14 cellular contexts compared by ENCODE assay signal in genomic region chr1:69913967-69914366, GRCh38.
DNase-seq lines count a peak whose midpoint lies in the region; TF ChIP-seq lines count a peak whose summit lies in the region.
"Had no signal": no experiment of that assay in that cellular context is flagged by ENCODE, and none has a peak within 500 bp of the region (broad histone marks: within the 10 kb centered on the region; RNA-seq: fewer than 3 reads in every experiment).

No MANE protein-coding gene starts in this region.

- H3K27ac ChIP-seq in ascending aorta: no peak overlapping the region
- H3K27ac ChIP-seq in sigmoid colon: peak overlapping the region in 1 of 4 donors; percentile 41
- H3K27ac ChIP-seq in esophagus muscularis mucosa (replicated peaks in 1 of 4): peak overlapping the region in 1 of 4 donors; percentile 31
- H3K27ac ChIP-seq: spleen had no signal

- WGBS in sigmoid colon, 2 donors: 71 to 87% methylated on average over 1 of the region's 1 CpG
- WGBS in esophagus muscularis mucosa: 40% methylated on average over 1 of the region's 1 CpG

- H3K36me3 ChIP-seq in ascending aorta: no peaks in the 10 kb centered on the region
- H3K36me3 ChIP-seq in sigmoid colon: no peaks in the 10 kb centered on the region
- no peaks in the 10 kb centered on the region for H3K36me3 ChIP-seq in esophagus muscularis mucosa
- H3K36me3 ChIP-seq: spleen, transverse colon had no signal

- H3K9me3 Mint-ChIP-seq in mesothelial cell of epicardium: peaks cover 14% of the 10 kb centered on the region

- peaks cover 15% of the 10 kb centered on the region for H3K4me1 Mint-ChIP-seq in mesothelial cell of epicardium
- H3K4me1 Mint-ChIP-seq: activated B cell treated with CpG ODN at 0.5 μM for 24 hours had no signal

- H3K36me3 Mint-ChIP-seq in mesothelial cell of epicardium: no peaks in the 10 kb centered on the region

- H3K27me3 ChIP-seq in ascending aorta (no peaks in the 10 kb centered on the region), sigmoid colon (no peaks in the 10 kb centered on the region), esophagus muscularis mucosa (no peaks in the 10 kb centered on the region)
- H3K27me3 ChIP-seq: dorsolateral prefrontal cortex, spleen, transverse colon had no signal

- intact Hi-C loops in ascending aorta (cut with DNase I) (no loop called here), sigmoid colon (cut with DNase I) (no loop called here), esophagus muscularis mucosa (cut with DNase I) (no loop called here)

- TF ChIP-seq CTCF in HFF-Myc (IDR thresholded peaks at IDR 0.05; ENCODE audit: low read depth, low read length, missing control alignments) (no peak), cardiac fibroblast (IDR thresholded peaks at IDR 0.05; ENCODE audit: low read depth, low read length) (no peak), mesothelial cell of epicardium (IDR thresholded peaks at IDR 0.05; ENCODE audit: unreplicated experiment) (no peak), ascending aorta (IDR thresholded peaks at IDR 0.05) (no peak), sigmoid colon (IDR thresholded peaks at IDR 0.05) (no peak), esophagus muscularis mucosa (IDR thresholded peaks at IDR 0.05) (no peak)

- no peak for TF ChIP-seq POLR2A in sigmoid colon (IDR thresholded peaks at IDR 0.05)
- no peak for TF ChIP-seq POLR2A in esophagus muscularis mucosa (IDR thresholded peaks at IDR 0.05; ENCODE audit: low read depth)

- no peak for TF ChIP-seq EP300 in sigmoid colon (IDR thresholded peaks at IDR 0.05)
- no peak for TF ChIP-seq EP300 in esophagus muscularis mucosa (IDR thresholded peaks at IDR 0.05)

- H3K4me1 ChIP-seq in ascending aorta: peaks cover 0 to 14% of the 10 kb centered on the region in 2 donors
- peaks cover 0 to 24% (median 15%) of the 10 kb centered on the region in 4 donors for H3K4me1 ChIP-seq in sigmoid colon
- peaks cover 3 to 29% (median 26%) of the 10 kb centered on the region in 4 donors for H3K4me1 ChIP-seq in esophagus muscularis mucosa

- H3K27ac Mint-ChIP-seq in mesothelial cell of epicardium: peak overlapping the region; percentile 31
- H3K27ac Mint-ChIP-seq: activated B cell treated with CpG ODN at 0.5 μM for 24 hours had no signal

- H3K4me3 ChIP-seq in HFF-Myc (replicated peaks; ENCODE audit: low read depth, low read length): no peak overlapping the region
- H3K4me3 ChIP-seq in cardiac fibroblast (replicated peaks in 1 of 2; ENCODE audit: low read depth in 2 of 2, low read length in 2 of 2): no peak overlapping the region
- H3K4me3 ChIP-seq in ascending aorta: no peak overlapping the region
- no peak overlapping the region for H3K4me3 ChIP-seq in sigmoid colon
- H3K4me3 ChIP-seq in esophagus muscularis mucosa: no peak overlapping the region
- H3K4me3 ChIP-seq: dorsolateral prefrontal cortex, spleen, transverse colon had no signal

- H3K4me3 Mint-ChIP-seq in mesothelial cell of epicardium: no peak overlapping the region
- H3K4me3 Mint-ChIP-seq: activated B cell treated with CpG ODN at 0.5 μM for 24 hours, neural crest cell had no signal

- H3K27me3 Mint-ChIP-seq in mesothelial cell of epicardium (ENCODE audit: low read depth): no peaks in the 10 kb centered on the region
- H3K27me3 Mint-ChIP-seq: activated B cell treated with CpG ODN at 0.5 μM for 24 hours had no signal

- DNase-seq in A172 (ENCODE audit: low spot score) (peak; percentile 64), HFF-Myc (ENCODE audit: extremely low read depth, low read depth) (peak; percentile 57), cardiac fibroblast (ENCODE audit: low read depth in 2 of 2) (peak; percentile 56 to 94), mesothelial cell of epicardium (ENCODE audit: low spot score in 2 of 2, unreplicated experiment in 2 of 2) (no peak), ascending aorta (ENCODE audit: low spot score in 2 of 2) (no peak), sigmoid colon (no peak), esophagus muscularis mucosa (ENCODE audit: extremely low spot score) (no peak)
- no peak for DNase-seq in activated naive CD4-positive, alpha-beta T cell treated with anti-CD3 and anti-CD28 coated beads, Interleukin-2, amount 50 U/mL, for 16 hours
- DNase-seq: activated B cell treated with CpG ODN at 0.5 μM for 24 hours, AML-193, dorsolateral prefrontal cortex, spleen, transverse colon had no signal

- no peaks in the 10 kb centered on the region for H3K9me3 ChIP-seq in ascending aorta
- H3K9me3 ChIP-seq in sigmoid colon: no peaks in the 10 kb centered on the region
- no peaks in the 10 kb centered on the region for H3K9me3 ChIP-seq in esophagus muscularis mucosa
- H3K9me3 ChIP-seq: transverse colon had no signal

Comparison
In these comparisons a context has a peak if more than half of its experiments do, and no peak if none do; other contexts are left out.
1. DNase-seq: peak in A172 (single experiment), HFF-Myc (single experiment) and cardiac fibroblast (2 of 2); none in mesothelial cell of epicardium (0 of 2), ascending aorta (0 of 2), activated naive CD4-positive, alpha-beta T cell treated with anti-CD3 and anti-CD28 coated beads, Interleukin-2, amount 50 U/mL, for 16 hours (single experiment), sigmoid colon (single experiment) and esophagus muscularis mucosa (single experiment).